Comparison of ENCODE assay signal across 22 cellular contexts in the genomic region with DNA sequence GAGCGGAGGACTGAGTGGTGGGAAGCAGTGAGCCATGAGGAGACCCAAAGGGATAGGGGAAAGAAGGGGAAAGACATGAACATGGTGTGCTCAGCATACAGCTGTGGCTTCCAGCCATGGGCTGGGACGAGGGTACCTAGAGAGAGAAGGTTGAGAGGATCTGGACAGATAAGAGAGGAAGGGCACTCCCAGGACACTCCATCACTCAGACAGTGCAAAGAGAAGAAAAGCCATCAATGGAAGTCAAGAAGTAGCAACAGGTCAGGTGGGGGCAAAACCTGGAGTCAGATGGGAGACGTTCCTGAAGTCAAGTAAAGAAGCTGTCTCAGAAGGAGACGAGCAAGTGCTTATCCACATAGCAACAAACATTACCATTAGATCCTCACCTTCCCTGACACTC.
"Had no signal": no experiment of that assay in that cellular context is flagged by ENCODE, and none has a peak within 500 bp of the region (broad histone marks: within the 10 kb centered on the region; RNA-seq: fewer than 3 reads in every experiment).

No MANE protein-coding gene starts in this region.

- H3K36me3 Mint-ChIP-seq: mesothelial cell of epicardium; natural killer cell treated with Interleukin-12 subunit alpha and Interleukin-12 subunit beta and Interleukin-15 and Interleukin-18, amount 100 ng/mL, for 72 hours had no signal

- H3K36me3 ChIP-seq: esophagus squamous epithelium, pancreas, right lobe of liver, thoracic aorta, tibial nerve, vagina had no signal

- H3K9me3 Mint-ChIP-seq: mesothelial cell of epicardium; natural killer cell treated with Interleukin-12 subunit alpha and Interleukin-12 subunit beta and Interleukin-15 and Interleukin-18, amount 100 ng/mL, for 72 hours; stimulated activated naive B cell treated with anti-CD40 and anti-IgM and Interleukin-4, amounts not matched to agents 10 μg/mL and 1 μg/mL and 100 μg/mL, for 72 hours; stimulated activated naive CD8-positive, alpha-beta T cell treated with anti-CD3 and anti-CD28 coated beads, Interleukin-15, Interleukin-2, amounts not matched to agents 100 ng/mL and 50 ng/mL, for 24 hours had no signal

- H3K4me3 Mint-ChIP-seq: mesothelial cell of epicardium; naive B cell; natural killer cell treated with Interleukin-12 subunit alpha and Interleukin-12 subunit beta and Interleukin-15 and Interleukin-18, amount 100 ng/mL, for 72 hours; stimulated activated naive B cell treated with anti-CD40 and anti-IgM and Interleukin-4, amounts not matched to agents 10 μg/mL and 1 μg/mL and 100 μg/mL, for 72 hours; stimulated activated naive CD8-positive, alpha-beta T cell treated with anti-CD3 and anti-CD28 coated beads, Interleukin-15, Interleukin-2, amounts not matched to agents 100 ng/mL and 50 ng/mL, for 24 hours had no signal

- H3K9me3 ChIP-seq: esophagus squamous epithelium, mucosa of descending colon, pancreas, right lobe of liver, thoracic aorta, tibial nerve, vagina had no signal

- ATAC-seq: mucosa of descending colon; natural killer cell treated with Interleukin-12 subunit alpha and Interleukin-12 subunit beta and Interleukin-15 and Interleukin-18, amount 100 ng/mL, for 72 hours; pancreas; right lobe of liver; stimulated activated naive B cell treated with anti-CD40 and anti-IgM and Interleukin-4, amounts not matched to agents 10 μg/mL and 1 μg/mL and 100 μg/mL, for 72 hours had no signal

- DNase-seq: dermis blood vessel endothelial cell; effector memory CD4-positive, alpha-beta T cell; esophagus squamous epithelium; foreskin melanocyte; head of caudate nucleus; mesenchymal stem cell; mucosa of descending colon; naive B cell; occipital lobe; pancreas; retina; right lobe of liver; stimulated activated CD4-positive, alpha-beta T cell treated with anti-CD3 and anti-CD28 coated beads, Interleukin-15, amount 100 ng/mL, for 24 hours; stimulated activated CD4-positive, alpha-beta T cell treated with anti-CD3 and anti-CD28 coated beads, Interleukin-2, amount 100 ng/mL, for 48 hours; stimulated activated naive B cell treated with anti-CD40 and anti-IgM and Interleukin-4, amounts not matched to agents 10 μg/mL and 1 μg/mL and 100 μg/mL, for 72 hours had no signal

- H3K4me1 Mint-ChIP-seq: stimulated activated naive B cell treated with anti-CD40 and anti-IgM and Interleukin-4, amounts not matched to agents 10 μg/mL and 1 μg/mL and 100 μg/mL, for 72 hours had no signal

- H3K27ac Mint-ChIP-seq: mesothelial cell of epicardium; natural killer cell treated with Interleukin-12 subunit alpha and Interleukin-12 subunit beta and Interleukin-15 and Interleukin-18, amount 100 ng/mL, for 72 hours; stimulated activated naive B cell treated with anti-CD40 and anti-IgM and Interleukin-4, amounts not matched to agents 10 μg/mL and 1 μg/mL and 100 μg/mL, for 72 hours; stimulated activated naive CD8-positive, alpha-beta T cell treated with anti-CD3 and anti-CD28 coated beads, Interleukin-15, Interleukin-2, amounts not matched to agents 100 ng/mL and 50 ng/mL, for 24 hours had no signal

- H3K4me1 ChIP-seq: pancreas, right lobe of liver, tibial nerve, vagina had no signal

- H3K4me3 ChIP-seq: coronary artery, esophagus squamous epithelium, mucosa of descending colon, pancreas, right lobe of liver, thoracic aorta, tibial nerve, vagina had no signal

- H3K27me3 ChIP-seq: right lobe of liver, vagina had no signal

- H3K27ac ChIP-seq: coronary artery, esophagus squamous epithelium, pancreas, right lobe of liver, thoracic aorta, tibial nerve, vagina had no signal
